In genomic region chr3:43695443-43695842, GRCh38 we compare ENCODE assay signal across 15 cellular contexts. TPM values are rescaled to one million over a fixed set of nuclear protein-coding genes. Genes with fewer than 3 reads are reported as not detected.
DNase-seq lines count a peak whose midpoint lies in the region; ATAC-seq and TF ChIP-seq lines count a peak whose summit lies in the region.
"Had no signal": no experiment of that assay in that cellular context is flagged by ENCODE, and none has a peak within 500 bp of the region (broad histone marks: within the 10 kb centered on the region; RNA-seq: fewer than 3 reads in every experiment).

No MANE protein-coding gene starts in this region.

- no peaks in the 10 kb centered on the region for H3K9me3 ChIP-seq in ovary
- H3K9me3 ChIP-seq: colonic mucosa had no signal

- TF ChIP-seq CTCF in ovary (IDR thresholded peaks at IDR 0.05): no peak

- intact Hi-C loops in ovary (cut with DNase I): loop anchor here in 1 of 4 donors (10.0 kb wide), 1 partner anchor 71 kb away; the partner anchor contains the start of gene ANO10

- H3K27ac ChIP-seq in epithelial cell of prostate: peak overlapping the region; percentile 96
- H3K27ac ChIP-seq in ovary: no peak overlapping the region
- H3K27ac ChIP-seq: colonic mucosa had no signal

- H3K4me1 ChIP-seq in ovary (ENCODE audit: insufficient read depth): peaks cover 2% of the 10 kb centered on the region

- no peak for TF ChIP-seq POLR2A in ovary (IDR thresholded peaks at IDR 0.05)

- no peak for ATAC-seq in HG03565 (IDR thresholded peaks at IDR 0.05; ENCODE audit: unreplicated experiment)
- no peak for ATAC-seq in GM21423 (IDR thresholded peaks at IDR 0.05; ENCODE audit: unreplicated experiment)
- ATAC-seq: activated naive CD4-positive, alpha-beta T cell treated with anti-CD3 and anti-CD28 coated beads, Interleukin-2, amount 50 U/mL, for 72 hours had no signal

- no peak for TF ChIP-seq EP300 in ovary (IDR thresholded peaks at IDR 0.05)

- H3K4me3 ChIP-seq in ovary: no peak overlapping the region
- H3K4me3 ChIP-seq: colonic mucosa, skin epidermis had no signal

- no peaks in the 10 kb centered on the region for H3K36me3 ChIP-seq in ovary
- H3K36me3 ChIP-seq: colonic mucosa had no signal

- no peaks in the 10 kb centered on the region for H3K27me3 ChIP-seq in ovary
- H3K27me3 ChIP-seq: colonic mucosa had no signal

- WGBS in ovary, 3 donors: 31 to 40% (median 36%) methylated on average over 2 of the region's 2 CpGs

- peak; percentile 90 for DNase-seq in GF-D8 (lab: John Stamatoyannopoulos, UW)
- peak; percentile 10 for DNase-seq in NOMO-1 treated with dmso at 0.1 percent for 144 hours (lab: John Stamatoyannopoulos, UW; ENCODE audit: unreplicated experiment)
- DNase-seq in epithelial cell of prostate (ENCODE audit: low read depth, low spot score): no peak
- DNase-seq in renal cortical epithelial cell (ENCODE audit: low read depth): peak; percentile 41
- no peak for DNase-seq in activated naive CD4-positive, alpha-beta T cell (lab: John Stamatoyannopoulos, UW)
- no peak for DNase-seq in ovary
- DNase-seq: colonic mucosa, H9, left cardiac atrium, NCI-H1417, NCI-H524 had no signal

RNA-seq across cellular contexts. Expression of gene ABHD5, which starts 4.7 kb away (rescaled TPM):
- total RNA-seq in renal cortical epithelial cell (34.6 and 39.9 TPM in 2 replicates), ovary (10 to 100 TPM in 6 of 7 donors, 1 to 10 TPM in 1; 8.9 to 14.1 (median 11.3) TPM)
- polyA plus RNA-seq in ovary: 10 to 100 TPM in 1 of 2 donors, 1 to 10 TPM in 1; 4.4 to 36.2 TPM

Comparison
In these comparisons a context has a peak if more than half of its experiments do, and no peak if none do; other contexts are left out.
1. DNase-seq: peak in GF-D8 (single experiment), NOMO-1 treated with dmso at 0.1 percent for 144 hours (single experiment) and renal cortical epithelial cell (single experiment); none in epithelial cell of prostate (single experiment), activated naive CD4-positive, alpha-beta T cell (0 of 4) and ovary (0 of 5).